In the genomic region with DNA sequence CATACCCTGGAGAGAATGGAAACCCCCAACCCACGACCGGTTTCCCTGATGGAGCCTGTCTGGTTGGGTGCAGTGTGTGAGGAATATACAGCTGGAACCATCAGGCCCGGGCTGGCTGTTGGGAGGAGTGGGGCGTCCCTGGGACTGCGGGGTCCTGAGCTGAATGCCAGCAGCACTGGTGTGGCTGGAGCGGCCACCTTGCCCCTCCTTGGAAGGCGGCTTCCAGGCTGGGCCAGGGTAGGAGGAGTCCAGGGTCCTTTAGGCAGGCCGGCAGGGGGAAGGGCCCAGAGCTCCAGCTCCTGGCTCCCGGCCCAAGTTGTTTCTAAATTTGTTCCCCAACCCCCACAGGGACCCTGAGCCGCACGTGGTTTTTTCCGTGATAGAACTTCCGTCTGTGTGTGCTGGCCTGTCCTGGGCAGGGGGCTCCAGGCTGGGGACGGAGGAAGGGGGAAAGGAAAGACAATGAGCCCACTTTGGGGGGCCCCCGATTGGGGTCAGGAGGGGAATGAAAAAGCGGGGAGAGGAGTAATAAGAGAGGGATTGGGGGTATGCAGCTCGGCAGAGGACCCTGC, we compare ENCODE assay signal across 8 cellular contexts.
DNase-seq lines count a peak whose midpoint lies in the region; ATAC-seq and TF ChIP-seq lines count a peak whose summit lies in the region.

No MANE protein-coding gene starts in this region.

- H3K4me3 ChIP-seq in RWPE2 (ENCODE audit: severe bottlenecking) (peak overlapping the region; percentile 81), muscle layer of colon (ENCODE audit: low read depth in 1 of 2, low read length in 2 of 2) (peak overlapping the region in 1 of 2 donors; percentile 38)

- H3K4me1 ChIP-seq in RWPE2 (ENCODE audit: insufficient read depth, poor library complexity, severe bottlenecking) (peaks cover 18% of the 10 kb centered on the region), muscle layer of colon (ENCODE audit: insufficient read depth, low read length) (peaks cover 4% of the 10 kb centered on the region)

- DNase-seq in HCEC 1CT = peak; percentile 67
- no peak for DNase-seq in RWPE2 (ENCODE audit: low spot score)
- DNase-seq in epidermal melanocyte (ENCODE audit: insufficient read length, low spot score) = peak; percentile 63
- DNase-seq in GM13977 (ENCODE audit: low spot score) = no peak
- no peak for DNase-seq in NK-92 (lab: John Stamatoyannopoulos, UW; ENCODE audit: unreplicated experiment)
- DNase-seq in inferior parietal cortex (ENCODE audit: extremely low spot score) = no peak

- H3K27me3 ChIP-seq in RWPE2 (ENCODE audit: insufficient read depth, poor library complexity, severe bottlenecking) (no peaks in the 10 kb centered on the region), muscle layer of colon (ENCODE audit: control insufficient read depth in 1 of 2, insufficient read depth in 2 of 2, low read length in 2 of 2) (peaks cover 0 to 56% of the 10 kb centered on the region in 2 donors)

- peak overlapping the region; percentile 88 for H3K27ac ChIP-seq in RWPE2 (ENCODE audit: poor library complexity, severe bottlenecking)
- H3K27ac ChIP-seq in muscle layer of colon (ENCODE audit: low read depth, low read length) = peak overlapping the region; percentile 49

- H3K36me3 ChIP-seq in RWPE2 (ENCODE audit: low read depth) = peaks cover 34% of the 10 kb centered on the region
- peaks cover 9% of the 10 kb centered on the region for H3K36me3 ChIP-seq in muscle layer of colon (ENCODE audit: insufficient read depth, low read length)

- in situ Hi-C loops in GM13977 (cut with MboI; ENCODE audit: low pct_unique_long_range_greater_than_20kb, low sequenced_read_pairs, unreplicated experiment) = no loop called here

- ATAC-seq in RWPE2 (ENCODE audit: low read depth) (peak; percentile 22), HG02759 (IDR thresholded peaks at IDR 0.05; ENCODE audit: unreplicated experiment) (no peak)

- H3K9ac ChIP-seq in muscle layer of colon (ENCODE audit: low read length) = no peak overlapping the region

- no peak for TF ChIP-seq CTCF in RWPE2 (IDR thresholded peaks at IDR 0.05; ENCODE audit: poor library complexity, severe bottlenecking)
- no peak for TF ChIP-seq CTCF in GM13977 (IDR thresholded peaks at IDR 0.05; ENCODE audit: extremely low read depth, insufficient read depth, missing control alignments)

- no peaks in the 10 kb centered on the region for H3K9me3 ChIP-seq in RWPE2 (ENCODE audit: severe bottlenecking)
- H3K9me3 ChIP-seq in muscle layer of colon (ENCODE audit: low read length) = no peaks in the 10 kb centered on the region

Comparison
In these comparisons a context has a peak if more than half of its experiments do, and no peak if none do; other contexts are left out.
1. DNase-seq: peak in HCEC 1CT (single experiment) and epidermal melanocyte (single experiment); none in RWPE2 (single experiment), GM13977 (single experiment), NK-92 (single experiment) and inferior parietal cortex (single experiment).